In genomic region chr13:19781526-19781925, GRCh38 we compare ENCODE assay signal across 8 cellular contexts. TPM values are rescaled to one million over a fixed set of nuclear protein-coding genes. Genes with fewer than 3 reads are reported as not detected.
DNase-seq lines count a peak whose midpoint lies in the region; ATAC-seq and TF ChIP-seq lines count a peak whose summit lies in the region.

No MANE protein-coding gene starts in this region.

- H4K20me1 ChIP-seq in DOHH2 (ENCODE audit: control insufficient read depth, insufficient read depth, low read depth, low read length), result 0 out of 2 replicates have a peak, but pooled peaks cover 5% of the 10 kb centered on the region

- peaks cover 17% of the 10 kb centered on the region for H3K4me1 ChIP-seq in DOHH2 (ENCODE audit: control insufficient read depth, low read length)

- no peaks in the 10 kb centered on the region for H3K9me3 ChIP-seq in DOHH2 (ENCODE audit: control insufficient read depth, insufficient read depth, low read length)

- H3K4me2 ChIP-seq in DOHH2 (ENCODE audit: low read length), result peak overlapping the region; percentile 60

- peaks cover 6% of the 10 kb centered on the region for H3K4me1 Mint-ChIP-seq in osteocyte (ENCODE audit: unreplicated experiment)

- H3K4me3 Mint-ChIP-seq in osteocyte (ENCODE audit: unreplicated experiment), result peak overlapping the region; percentile 96

- no peaks in the 10 kb centered on the region for H3K9me2 ChIP-seq in DOHH2 (replicated peaks; ENCODE audit: control insufficient read depth, low read length)

- H3K9me3 Mint-ChIP-seq in osteocyte (ENCODE audit: unreplicated experiment), result no peaks in the 10 kb centered on the region

- H3K4me3 ChIP-seq in DOHH2 (ENCODE audit: low read length), result peak overlapping the region; percentile 88
- peak overlapping the region; percentile 99 for H3K4me3 ChIP-seq in epithelial cell of proximal tubule (ENCODE audit: low read depth, low read length)

- H3K27ac ChIP-seq in DOHH2 (ENCODE audit: low read depth, low read length), result peak overlapping the region; percentile 71

- TF ChIP-seq CTCF in DOHH2 (IDR thresholded peaks at IDR 0.05; ENCODE audit: low read depth, low read length, poor library complexity, severe bottlenecking) (no peak), epithelial cell of proximal tubule (conservative IDR thresholded peaks at IDR 0.05; ENCODE audit: low read depth, low read length) (no peak), osteocyte (IDR thresholded peaks at IDR 0.05) (no peak)

- ATAC-seq in HG03520 (IDR thresholded peaks at IDR 0.05; ENCODE audit: unreplicated experiment), result no peak

- H3K36me3 Mint-ChIP-seq in osteocyte (ENCODE audit: unreplicated experiment), result no peaks in the 10 kb centered on the region

- H3F3A ChIP-seq in DOHH2 (ENCODE audit: control insufficient read depth, insufficient read depth), result peaks cover 7% of the 10 kb centered on the region; the same call in 1 of the 2 replicates

- peak overlapping the region; percentile 99 for H3K27ac Mint-ChIP-seq in osteocyte (ENCODE audit: unreplicated experiment)

- intact Hi-C loops in head of caudate nucleus (cut with DNase I), result loop anchor here (10.0 kb wide), 1 partner anchor 183 kb away; no protein-coding TSS in a partner anchor

- H3K79me2 ChIP-seq in DOHH2 (ENCODE audit: control insufficient read depth, low read length), result peaks cover 39% of the 10 kb centered on the region

- peaks cover 20% of the 10 kb centered on the region for H3K36me3 ChIP-seq in DOHH2 (ENCODE audit: control insufficient read depth, low read length)

- no peaks in the 10 kb centered on the region for H3K27me3 Mint-ChIP-seq in osteocyte (ENCODE audit: unreplicated experiment)

- H3K27me3 ChIP-seq in DOHH2 (ENCODE audit: control insufficient read depth, low read length), result no peaks in the 10 kb centered on the region

- DNase-seq in OCI-M1 (lab: John Stamatoyannopoulos, UW) (peak; percentile 24), epithelial cell of proximal tubule (ENCODE audit: low read depth) (no peak), osteocyte (ENCODE audit: extremely low spot score, unreplicated experiment) (no peak), AML-193 (lab: John Stamatoyannopoulos, UW) (no peak), NCI-H2029 (lab: John Stamatoyannopoulos, UW) (no peak), head of caudate nucleus (no peak)

RNA-seq across cellular contexts. Expression of gene PSPC1, which starts 1.2 kb away (rescaled TPM):
- 47.2 and 89.6 TPM in 2 replicates for total RNA-seq in epithelial cell of proximal tubule
- 59.4 and 62.8 TPM in 2 replicates for total RNA-seq in osteocyte
